28 cellular contexts compared by ENCODE assay signal in genomic region chr7:121755286-121755685, GRCh38.
A peak's percentile ranks its signal among the peaks of the same experiment; 100 is the strongest.
DNase-seq lines count a peak whose midpoint lies in the region; ATAC-seq, FAIRE-seq and TF ChIP-seq lines count a peak whose summit lies in the region.
"Had no signal": no experiment of that assay in that cellular context is flagged by ENCODE, and none has a peak within 500 bp of the region (broad histone marks: within the 10 kb centered on the region; RNA-seq: fewer than 3 reads in every experiment).

No MANE protein-coding gene starts in this region.

- H3K36me3 ChIP-seq in GM23248 (ENCODE audit: low read depth) (no peaks in the 10 kb centered on the region), heart left ventricle (no peaks in the 10 kb centered on the region)
- H3K36me3 ChIP-seq: colonic mucosa, right atrium auricular region, suprapubic skin had no signal

- H3K9me3 ChIP-seq in GM23248 (ENCODE audit: low read depth) (no peaks in the 10 kb centered on the region), heart left ventricle (no peaks in the 10 kb centered on the region)
- H3K9me3 ChIP-seq: colonic mucosa, right atrium auricular region, suprapubic skin had no signal

- FAIRE-seq in endometrium (lab: Jason Lieb, UNC) (peak; percentile 8), D721Med (lab: Jason Lieb, UNC) (no peak)
- FAIRE-seq: bronchial epithelial cell, GM12891 had no signal

- no peak for TF ChIP-seq POLR2A in heart left ventricle (IDR thresholded peaks at IDR 0.05)

- TF ChIP-seq CTCF in D721Med (IDR thresholded peaks at IDR 0.05; ENCODE audit: insufficient read depth, missing control alignments) (no peak), heart left ventricle (IDR thresholded peaks at IDR 0.05) (no peak)

- ATAC-seq in heart left ventricle, result no peak
- ATAC-seq: activated CD8-positive, alpha-beta T cell treated with anti-CD3 and anti-CD28 coated beads for 36 hours; left cardiac atrium had no signal

- H3K4me1 ChIP-seq in GM23248 (ENCODE audit: insufficient read depth) (no peaks in the 10 kb centered on the region), heart left ventricle (no peaks in the 10 kb centered on the region)
- H3K4me1 ChIP-seq: colonic mucosa, parathyroid adenoma, right atrium auricular region, suprapubic skin had no signal

- no peak overlapping the region for H3K4me2 ChIP-seq in GM23248 (ENCODE audit: unreplicated experiment)
- H3K4me2 ChIP-seq: smooth muscle cell had no signal

- no peaks in the 10 kb centered on the region for H3K9me2 ChIP-seq in GM23248 (ENCODE audit: insufficient read depth)

- H3K79me2 ChIP-seq in GM23248 (ENCODE audit: insufficient read depth), result no peaks in the 10 kb centered on the region
- H3K79me2 ChIP-seq: parathyroid adenoma had no signal

- in situ Hi-C loops in GM23248 (cut with MboI), result loop anchor here (10.0 kb wide), 1 partner anchor 240 kb away; no protein-coding TSS in a partner anchor

- H3K27me3 ChIP-seq in GM23248 (replicated peaks; ENCODE audit: insufficient read depth) (peaks cover 5% of the 10 kb centered on the region; the same call in 1 of the 2 replicates), heart left ventricle (peaks cover 0 to 8% (median 0%) of the 10 kb centered on the region in 9 donors)
- H3K27me3 ChIP-seq: colonic mucosa, right atrium auricular region, suprapubic skin had no signal

- H3K27ac ChIP-seq in GM23248, result no peak overlapping the region
- no peak overlapping the region for H3K27ac ChIP-seq in heart left ventricle
- H3K27ac ChIP-seq: colonic mucosa, parathyroid adenoma, right atrium auricular region, suprapubic skin had no signal

- no peak overlapping the region for H3K4me3 ChIP-seq in GM23248
- H3K4me3 ChIP-seq in heart left ventricle, result no peak overlapping the region
- H3K4me3 ChIP-seq: colonic mucosa, right atrium auricular region, smooth muscle cell, suprapubic skin had no signal

- DNase-seq in GM23248 (peak; percentile 15), OCI-M1 (lab: John Stamatoyannopoulos, UW) (peak; percentile 3), left kidney (ENCODE audit: low read depth, low spot score) (peak; percentile 41), D721Med (ENCODE audit: insufficient read length, low spot score) (no peak), heart left ventricle (no peak)
- DNase-seq in activated CD8-positive, alpha-beta memory T cell treated with anti-CD3 and anti-CD28 coated beads, Interleukin-2, amount 50 U/mL, for 48 hours, result no peak
- DNase-seq: activated CD8-positive, alpha-beta T cell treated with anti-CD3 and anti-CD28 coated beads for 36 hours; activated naive CD4-positive, alpha-beta T cell treated with anti-CD3 and anti-CD28 coated beads, Interleukin-2, amount 50 U/mL, for 16 hours; amniotic stem cell; CD8-positive, alpha-beta memory T cell; colonic mucosa; DMS153; effector CD8-positive, alpha-beta T cell; erythroblast; foreskin fibroblast; Kasumi-1; left cardiac atrium; MV-4-11; NCI-H226; SHP77; stimulated activated naive CD4-positive, alpha-beta T cell had no signal

- 26 to 29% methylated on average over 2 of the region's 2 CpGs for WGBS in GM23248 (ENCODE audit: low coverage in 1 of 2, low lambda C conversion rate in 2 of 2, missing lambda C conversion rate in 2 of 2), 2 experiments
- WGBS in heart left ventricle, 4 donors, result 64 to 74% (median 72%) methylated on average over 2 of the region's 2 CpGs

- H4K20me1 ChIP-seq in GM23248 (ENCODE audit: insufficient read depth), result no peaks in the 10 kb centered on the region

- H3F3A ChIP-seq in GM23248 (ENCODE audit: insufficient read depth), result no peaks in the 10 kb centered on the region

- intact Hi-C loops in heart left ventricle (cut with DNase I), result loop anchor here in 2 of 10 donors (10.0 kb wide), 1 partner anchor 240 kb away; no protein-coding TSS in a partner anchor

- no peak overlapping the region for H3K9ac ChIP-seq in GM23248
- H3K9ac ChIP-seq: parathyroid adenoma had no signal

- H2AFZ ChIP-seq in GM23248, result no peak overlapping the region
- H2AFZ ChIP-seq: parathyroid adenoma had no signal

Comparison
In these comparisons a context has a peak if more than half of its experiments do, and no peak if none do; other contexts are left out.
1. DNase-seq: peak in GM23248 (single experiment), OCI-M1 (single experiment) and left kidney (single experiment); none in D721Med (single experiment), activated CD8-positive, alpha-beta memory T cell treated with anti-CD3 and anti-CD28 coated beads, Interleukin-2, amount 50 U/mL, for 48 hours (single experiment) and heart left ventricle (0 of 5).